ENCODE assay signal across 12 cellular contexts in the genomic region with DNA sequence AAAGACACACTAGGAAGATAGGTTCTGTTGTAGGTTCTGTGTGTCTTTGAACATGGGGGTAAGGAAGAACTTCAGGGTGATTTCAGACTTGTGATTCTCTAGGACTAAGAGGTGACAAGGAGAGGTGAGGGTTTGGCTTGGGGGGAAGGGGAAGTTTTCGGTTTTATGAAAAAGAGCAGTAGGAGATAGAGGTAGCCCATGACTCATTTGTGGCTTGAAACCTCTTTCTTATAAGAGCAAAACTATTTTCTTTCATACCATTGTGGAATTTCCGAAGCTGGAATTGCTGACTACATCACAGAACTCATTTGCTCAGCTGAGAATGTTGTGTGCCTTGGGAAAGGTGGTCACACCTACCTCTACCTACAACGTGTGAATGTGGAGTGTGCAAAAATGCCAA. TPM values are rescaled to one million over a fixed set of nuclear protein-coding genes. Genes with fewer than 3 reads are reported as not detected.
A peak's percentile ranks its signal among the peaks of the same experiment; 100 is the strongest.
DNase-seq lines count a peak whose midpoint lies in the region; ATAC-seq and TF ChIP-seq lines count a peak whose summit lies in the region.
"Had no signal": no experiment of that assay in that cellular context is flagged by ENCODE, and none has a peak within 500 bp of the region (broad histone marks: within the 10 kb centered on the region; RNA-seq: fewer than 3 reads in every experiment).

No MANE protein-coding gene starts in this region.

- H4K20me1 ChIP-seq in BLaER1, result no peaks in the 10 kb centered on the region

- DNase-seq in SW480 (ENCODE audit: low spot score) (peak; percentile 48), astrocyte of the hippocampus (ENCODE audit: low read depth, low spot score) (peak; percentile 28), erythroblast (lab: John Stamatoyannopoulos, UW) (no peak), posterior vena cava (ENCODE audit: low spot score) (no peak), vagina (ENCODE audit: extremely low spot score in 2 of 2) (no peak), NCI-H2171 treated with DMSO at 0.1 percent for 48 hours (lab: John Stamatoyannopoulos, UW) (no peak)
- DNase-seq: anterior cingulate cortex, islet precursor cell had no signal

- H3K4me1 ChIP-seq in BLaER1, result peaks cover 84% of the 10 kb centered on the region
- H3K4me1 ChIP-seq in vagina, result no peaks in the 10 kb centered on the region
- H3K4me1 ChIP-seq: parathyroid adenoma had no signal

- H3K4me2 ChIP-seq in BLaER1, result peak overlapping the region; percentile 97
- H3K4me2 ChIP-seq: GM23338 had no signal

- ATAC-seq in GM18870 (IDR thresholded peaks at IDR 0.05; ENCODE audit: unreplicated experiment), result peak; percentile 23
- ATAC-seq: GM23338 had no signal

- TF ChIP-seq CTCF in vagina (IDR thresholded peaks at IDR 0.05), result no peak

- H3K27ac ChIP-seq in BLaER1 (no peak overlapping the region), vagina (no peak overlapping the region)
- H3K27ac ChIP-seq: parathyroid adenoma had no signal

- H3K9me3 ChIP-seq in BLaER1 (peaks cover under 1% of the 10 kb centered on the region; the same call in 1 of the 2 replicates), vagina (no peaks in the 10 kb centered on the region)

- no peak for TF ChIP-seq POLR2A in erythroblast (IDR thresholded peaks at IDR 0.05; ENCODE audit: low read length)
- TF ChIP-seq POLR2A in vagina (IDR thresholded peaks at IDR 0.05), result no peak

- H3K9ac ChIP-seq in BLaER1, result no peak overlapping the region
- H3K9ac ChIP-seq: parathyroid adenoma had no signal

- H3K36me3 ChIP-seq in BLaER1 (no peaks in the 10 kb centered on the region), vagina (no peaks in the 10 kb centered on the region)

- no peak overlapping the region for H3K4me3 ChIP-seq in BLaER1
- no peak overlapping the region for H3K4me3 ChIP-seq in vagina
- H3K4me3 ChIP-seq: GM23338 had no signal

- intact Hi-C loops in posterior vena cava (cut with DNase I), result no loop called here
- intact Hi-C loops in vagina (cut with DNase I), result no loop called here

- no peaks in the 10 kb centered on the region for H3K27me3 ChIP-seq in BLaER1
- no peaks in the 10 kb centered on the region for H3K27me3 ChIP-seq in vagina

RNA-seq across cellular contexts. Expression of a gene that starts 39.6 kb away (rescaled TPM):
- total RNA-seq in posterior vena cava, result 10 to 100 TPM; 11.9 to 13.7 TPM
- 44.9 TPM for total RNA-seq in vagina

Comparison
In these comparisons a context has a peak if more than half of its experiments do, and no peak if none do; other contexts are left out.
1. DNase-seq: peak in SW480 (single experiment) and astrocyte of the hippocampus (single experiment); none in erythroblast (0 of 2), posterior vena cava (single experiment), vagina (0 of 2) and NCI-H2171 treated with DMSO at 0.1 percent for 48 hours (single experiment).